ENCODE assay signal across 1 cellular context in genomic region chr17:39193346-39193745, GRCh38.
TF ChIP-seq lines count a peak whose summit lies in the region.

No MANE protein-coding gene starts in this region.

TF ChIP-seq in neural cell, 6 proteins besides CTCF, POLR2A, EP300 and RAD21:
- TF ChIP-seq REST (IDR thresholded peaks at IDR 0.05; ENCODE audit: borderline replicate concordance) = no peak
- no peak for TF ChIP-seq EZH2 (IDR thresholded peaks at IDR 0.05; ENCODE audit: borderline replicate concordance, insufficient read depth, low read length, poor library complexity, severe bottlenecking)
- no peak for TF ChIP-seq TAF1 (IDR thresholded peaks at IDR 0.05; ENCODE audit: low read depth)
- TF ChIP-seq SMC3 (conservative IDR thresholded peaks at IDR 0.05; ENCODE audit: poor library complexity) = no peak
- TF ChIP-seq POLR2AphosphoS5 (IDR thresholded peaks at IDR 0.05) = no peak
- no peak for TF ChIP-seq MXI1 (conservative IDR thresholded peaks at IDR 0.05; ENCODE audit: poor library complexity, severe bottlenecking)
